In genomic region chr1:225465793-225466517, GRCh38 we compare ENCODE assay signal across 13 cellular contexts. TPM values are rescaled to one million over a fixed set of nuclear protein-coding genes. Genes with fewer than 3 reads are reported as not detected.
DNase-seq lines count a peak whose midpoint lies in the region; ATAC-seq and TF ChIP-seq lines count a peak whose summit lies in the region.
"Had no signal": no experiment of that assay in that cellular context is flagged by ENCODE, and none has a peak within 500 bp of the region (broad histone marks: within the 10 kb centered on the region; RNA-seq: fewer than 3 reads in every experiment).

No MANE protein-coding gene starts in this region.

- WGBS in aorta, 2 donors = 93% methylated on average over 26 of the region's 26 CpGs

- H3K36me3 Mint-ChIP-seq in stimulated activated naive CD8-positive, alpha-beta T cell treated with anti-CD3 and anti-CD28 coated beads, Interleukin-15, Interleukin-2, amounts not matched to agents 100 ng/mL and 50 ng/mL, for 24 hours (ENCODE audit: low read depth) = no peaks in the 10 kb centered on the region
- no peaks in the 10 kb centered on the region for H3K36me3 Mint-ChIP-seq in activated CD8-positive, alpha-beta T cell treated with anti-CD3 and anti-CD28 coated beads for 36 hours (ENCODE audit: low read depth)
- H3K36me3 Mint-ChIP-seq in memory B cell = no peaks in the 10 kb centered on the region

- H3K36me3 ChIP-seq in aorta (ENCODE audit: control insufficient read depth in 1 of 2, insufficient read depth in 2 of 2, low read length in 1 of 2) = no peaks in the 10 kb centered on the region
- H3K36me3 ChIP-seq: cardiac muscle cell had no signal

- no peaks in the 10 kb centered on the region for H3K27me3 ChIP-seq in aorta (ENCODE audit: control insufficient read depth in 1 of 2, insufficient read depth in 2 of 2, low read length in 1 of 2)
- H3K27me3 ChIP-seq: cardiac muscle cell had no signal

- peak overlapping the region; percentile 71 for H3K27ac Mint-ChIP-seq in stimulated activated naive CD8-positive, alpha-beta T cell treated with anti-CD3 and anti-CD28 coated beads, Interleukin-15, Interleukin-2, amounts not matched to agents 100 ng/mL and 50 ng/mL, for 24 hours
- H3K27ac Mint-ChIP-seq in activated CD8-positive, alpha-beta T cell treated with anti-CD3 and anti-CD28 coated beads for 36 hours = peak overlapping the region; percentile 99
- H3K27ac Mint-ChIP-seq in memory B cell = peak overlapping the region; percentile 92

- no peak overlapping the region for H3K4me3 Mint-ChIP-seq in stimulated activated naive CD8-positive, alpha-beta T cell treated with anti-CD3 and anti-CD28 coated beads, Interleukin-15, Interleukin-2, amounts not matched to agents 100 ng/mL and 50 ng/mL, for 24 hours
- peak overlapping the region; percentile 10 for H3K4me3 Mint-ChIP-seq in activated CD8-positive, alpha-beta T cell treated with anti-CD3 and anti-CD28 coated beads for 36 hours
- peak overlapping the region; percentile 11 for H3K4me3 Mint-ChIP-seq in memory B cell

- H3K9me3 ChIP-seq in aorta (ENCODE audit: control insufficient read depth, low read length) = no peaks in the 10 kb centered on the region

- intact Hi-C loops in activated CD8-positive, alpha-beta T cell treated with anti-CD3 and anti-CD28 coated beads for 36 hours (cut with micrococcal nuclease) = no loop called here
- intact Hi-C loops in aorta (cut with DNase I) = no loop called here

- H3K9me3 Mint-ChIP-seq in stimulated activated naive CD8-positive, alpha-beta T cell treated with anti-CD3 and anti-CD28 coated beads, Interleukin-15, Interleukin-2, amounts not matched to agents 100 ng/mL and 50 ng/mL, for 24 hours = no peaks in the 10 kb centered on the region
- H3K9me3 Mint-ChIP-seq in activated CD8-positive, alpha-beta T cell treated with anti-CD3 and anti-CD28 coated beads for 36 hours = no peaks in the 10 kb centered on the region
- H3K9me3 Mint-ChIP-seq in memory B cell = no peaks in the 10 kb centered on the region

- H3K27ac ChIP-seq in aorta (ENCODE audit: low read depth in 1 of 2, low read length in 2 of 2) = no peak overlapping the region
- H3K27ac ChIP-seq: cardiac muscle cell, SK-N-MC had no signal

- peaks cover 48% of the 10 kb centered on the region for H3K4me1 Mint-ChIP-seq in stimulated activated naive CD8-positive, alpha-beta T cell treated with anti-CD3 and anti-CD28 coated beads, Interleukin-15, Interleukin-2, amounts not matched to agents 100 ng/mL and 50 ng/mL, for 24 hours (ENCODE audit: low read depth)
- peaks cover 28% of the 10 kb centered on the region for H3K4me1 Mint-ChIP-seq in activated CD8-positive, alpha-beta T cell treated with anti-CD3 and anti-CD28 coated beads for 36 hours (ENCODE audit: low read depth)
- peaks cover 29% of the 10 kb centered on the region for H3K4me1 Mint-ChIP-seq in memory B cell

- no peaks in the 10 kb centered on the region for H3K27me3 Mint-ChIP-seq in stimulated activated naive CD8-positive, alpha-beta T cell treated with anti-CD3 and anti-CD28 coated beads, Interleukin-15, Interleukin-2, amounts not matched to agents 100 ng/mL and 50 ng/mL, for 24 hours
- H3K27me3 Mint-ChIP-seq in activated CD8-positive, alpha-beta T cell treated with anti-CD3 and anti-CD28 coated beads for 36 hours = no peaks in the 10 kb centered on the region
- H3K27me3 Mint-ChIP-seq in memory B cell = no peaks in the 10 kb centered on the region

- H3K4me1 ChIP-seq in aorta (ENCODE audit: control insufficient read depth in 1 of 2, insufficient read depth in 2 of 2, low read length in 2 of 2) = no peaks in the 10 kb centered on the region

- CTCF ChIA-PET in activated CD8-positive, alpha-beta T cell treated with anti-CD3 and anti-CD28 coated beads for 36 hours (lab: Charles Lee) = interaction anchor here (1.4 kb wide), 1 partner anchor 9 kb away, joined by 5 read pairs; no protein-coding TSS in a partner anchor

- no peak overlapping the region for H3K4me3 ChIP-seq in aorta (ENCODE audit: low read length in 2 of 2)
- H3K4me3 ChIP-seq: cardiac muscle cell had no signal

- POLR2A ChIA-PET in activated CD8-positive, alpha-beta T cell treated with anti-CD3 and anti-CD28 coated beads for 36 hours (lab: Charles Lee) = interaction anchor here (0.9 to 3.3 kb wide), 4 partner anchors 9 to 311 kb away, joined by 3 to 15 read pairs (median 4); partner anchors contain the start of gene SRP9

- no peak for ATAC-seq in stimulated activated naive CD8-positive, alpha-beta T cell treated with anti-CD3 and anti-CD28 coated beads, Interleukin-15, Interleukin-2, amounts not matched to agents 100 U/mL and 50 U/mL, for 24 hours
- ATAC-seq in activated CD8-positive, alpha-beta T cell treated with anti-CD3 and anti-CD28 coated beads for 36 hours = no peak
- ATAC-seq in memory B cell (ENCODE audit: low read depth) (no peak), aorta (ENCODE audit: low FRiP score) (no peak), GM18520 (IDR thresholded peaks at IDR 0.05; ENCODE audit: unreplicated experiment) (no peak)

- no peak for TF ChIP-seq CTCF in activated CD8-positive, alpha-beta T cell treated with anti-CD3 and anti-CD28 coated beads for 36 hours (IDR thresholded peaks at IDR 0.05)

- DNase-seq in stimulated activated naive CD8-positive, alpha-beta T cell treated with anti-CD3 and anti-CD28 coated beads, Interleukin-15, Interleukin-2, amounts not matched to agents 100 U/mL and 50 U/mL, for 24 hours = no peak
- DNase-seq in activated CD8-positive, alpha-beta T cell treated with anti-CD3 and anti-CD28 coated beads for 36 hours = no peak
- no peak for DNase-seq in memory B cell (ENCODE audit: low spot score in 2 of 2)
- DNase-seq in aorta = peak; percentile 42 to 51
- DNase-seq in dermis blood vessel endothelial cell = no peak
- no peak for DNase-seq in UCSD-AML1 (lab: John Stamatoyannopoulos, UW; ENCODE audit: unreplicated experiment)
- DNase-seq: activated effector memory CD4-positive, alpha-beta T cell treated with anti-CD3 and anti-CD28 coated beads, Interleukin-2, amount 50 U/mL, for 16 hours; C1 segment of cervical spinal cord; stimulated activated CD4-positive, alpha-beta T cell treated with anti-CD3 and anti-CD28 coated beads, Interleukin-1b, Interleukin-23, amount 100 ng/mL, for 48 hours had no signal

RNA-seq across cellular contexts. Expression of gene LBR, which starts 38.1 kb away (rescaled TPM):
- total RNA-seq in activated CD8-positive, alpha-beta T cell treated with anti-CD3 and anti-CD28 coated beads for 36 hours = 100 to 1,000 TPM; 145 to 156 TPM
- 10 to 100 TPM; 42.2 to 48.4 TPM for total RNA-seq in aorta
- polyA plus RNA-seq in aorta = 10 to 100 TPM in 1 of 2 donors, 1 to 10 TPM in 1; 8.5 to 16.2 TPM
- total RNA-seq in dermis blood vessel endothelial cell = 132 and 156 TPM in 2 replicates

Comparison
In these comparisons a context has a peak if more than half of its experiments do, and no peak if none do; other contexts are left out.
1. DNase-seq: peak in aorta (2 of 2); none in stimulated activated naive CD8-positive, alpha-beta T cell treated with anti-CD3 and anti-CD28 coated beads, Interleukin-15, Interleukin-2, amounts not matched to agents 100 U/mL and 50 U/mL, for 24 hours (single experiment), activated CD8-positive, alpha-beta T cell treated with anti-CD3 and anti-CD28 coated beads for 36 hours (single experiment), memory B cell (0 of 2), dermis blood vessel endothelial cell (single experiment) and UCSD-AML1 (single experiment).
2. Peak in every context shown above with its lines, with median percentiles within 50 percentile points of each other: H3K27ac Mint-ChIP-seq.